Comparison of ENCODE assay signal across 1 cellular context in genomic region chr7:104985259-104985617, GRCh38.
TF ChIP-seq lines count a peak whose summit lies in the region.

No MANE protein-coding gene starts in this region.

TF ChIP-seq in HEK293, 187 proteins besides CTCF, POLR2A, EP300 and RAD21 (continued from another document and continues in another):
- TF ChIP-seq ZNF513 (tag by site-specific recombination; IDR thresholded peaks at IDR 0.05) (no peak), ZNF324 (tag by site-specific recombination; IDR thresholded peaks at IDR 0.05) (no peak), ZNF155 (tag by site-specific recombination; IDR thresholded peaks at IDR 0.05) (no peak), IKZF3 (tag by site-specific recombination; IDR thresholded peaks at IDR 0.05) (0 out of 2 replicates have a peak, but pooled peaks have one; percentile 44), ZNF785 (tag by site-specific recombination; IDR thresholded peaks at IDR 0.05) (no peak), ZFHX2 (tag by site-specific recombination; conservative IDR thresholded peaks at IDR 0.05) (peak; percentile 45), ZNF175 (tag by site-specific recombination; IDR thresholded peaks at IDR 0.05) (no peak), ZNF394 (tag by site-specific recombination; IDR thresholded peaks at IDR 0.05; ENCODE audit: borderline replicate concordance) (peak; percentile 67), ELK4 (IDR thresholded peaks at IDR 0.05; ENCODE audit: borderline replicate concordance, low read depth, low read length) (no peak), ZFP37 (tag by site-specific recombination; IDR thresholded peaks at IDR 0.05) (no peak), RBAK (tag by site-specific recombination; IDR thresholded peaks at IDR 0.05) (no peak), YY2 (tag by site-specific recombination; IDR thresholded peaks at IDR 0.05) (no peak), ZNF830 (tag by site-specific recombination; IDR thresholded peaks at IDR 0.05; ENCODE audit: low read depth) (no peak), FEZF1 (tag by site-specific recombination; IDR thresholded peaks at IDR 0.05) (peak; percentile 78), PRDM1 (tag by site-specific recombination; IDR thresholded peaks at IDR 0.05) (0 out of 2 replicates have a peak, but pooled peaks have one; percentile 4), ZNF843 (tag by site-specific recombination; IDR thresholded peaks at IDR 0.05) (peak; percentile 77; the same call in 1 of the 2 replicates), ZNF354C (tag by site-specific recombination; IDR thresholded peaks at IDR 0.05; ENCODE audit: borderline replicate concordance, low read depth) (no peak), ZNF449 (tag by site-specific recombination; IDR thresholded peaks at IDR 0.05) (peak; percentile 42; the same call in 1 of the 2 replicates), ZNF133 (tag by site-specific recombination; IDR thresholded peaks at IDR 0.05) (no peak), ZNF664 (tag by site-specific recombination; IDR thresholded peaks at IDR 0.05) (no peak), AEBP2 (tag by site-specific recombination; IDR thresholded peaks at IDR 0.05; ENCODE audit: borderline replicate concordance) (no peak), GLI4 (tag by site-specific recombination; IDR thresholded peaks at IDR 0.05) (no peak), REST (tag by site-specific recombination; IDR thresholded peaks at IDR 0.05) (no peak), PRDM2 (tag by site-specific recombination; IDR thresholded peaks at IDR 0.05; ENCODE audit: borderline replicate concordance) (no peak), INSM2 (tag by site-specific recombination; IDR thresholded peaks at IDR 0.05) (peak; percentile 69; the same call in 1 of the 2 replicates), ZNF76 (tag by site-specific recombination; IDR thresholded peaks at IDR 0.05; ENCODE audit: borderline replicate concordance, low read depth) (no peak), ZNF514 (tag by site-specific recombination; IDR thresholded peaks at IDR 0.05) (no peak), ZNF404 (tag by site-specific recombination; IDR thresholded peaks at IDR 0.05) (no peak), ZNF473 (tag by site-specific recombination; IDR thresholded peaks at IDR 0.05) (no peak), ZNF174 (tag by site-specific recombination; IDR thresholded peaks at IDR 0.05) (no peak), ZNF362 (tag by site-specific recombination; IDR thresholded peaks at IDR 0.05) (no peak), ZNF157 (tag by site-specific recombination; IDR thresholded peaks at IDR 0.05) (no peak), KLF10 (tag by site-specific recombination; IDR thresholded peaks at IDR 0.05) (peak; percentile 46; the same call in 1 of the 2 replicates), HOXA7 (CRISPR knock-in tag; IDR thresholded peaks at IDR 0.05; ENCODE audit: borderline replicate concordance) (no peak), ZBTB8A (tag by site-specific recombination; IDR thresholded peaks at IDR 0.05) (no peak), ZNF510 (tag by site-specific recombination; IDR thresholded peaks at IDR 0.05; ENCODE audit: insufficient replicate concordance) (no peak), SP7 (tag by site-specific recombination; IDR thresholded peaks at IDR 0.05) (peak; percentile 92), ZNF580 (tag by site-specific recombination; IDR thresholded peaks at IDR 0.05) (peak; percentile 37; the same call in 1 of the 2 replicates), SCRT2 (tag by site-specific recombination; IDR thresholded peaks at IDR 0.05) (0 out of 2 replicates have a peak, but pooled peaks have one; percentile 37), ZNF121 (tag by site-specific recombination; IDR thresholded peaks at IDR 0.05) (no peak), ZSCAN23 (tag by site-specific recombination; IDR thresholded peaks at IDR 0.05) (peak; percentile 50; the same call in 1 of the 2 replicates), KLF9 (tag by site-specific recombination; IDR thresholded peaks at IDR 0.05; ENCODE audit: low read depth) (no peak), ZNF24 (tag by site-specific recombination; IDR thresholded peaks at IDR 0.05) (0 out of 2 replicates have a peak, but pooled peaks have one; percentile 11), ZNF558 (tag by site-specific recombination; IDR thresholded peaks at IDR 0.05) (no peak), ZNF248 (tag by site-specific recombination; IDR thresholded peaks at IDR 0.05) (no peak), ZNF777 (tag by site-specific recombination; IDR thresholded peaks at IDR 0.05; ENCODE audit: borderline replicate concordance) (no peak), ZNF658 (tag by site-specific recombination; IDR thresholded peaks at IDR 0.05) (no peak), SCRT1 (tag by site-specific recombination; IDR thresholded peaks at IDR 0.05; ENCODE audit: borderline replicate concordance) (no peak), GLI2 (tag by site-specific recombination; IDR thresholded peaks at IDR 0.05; ENCODE audit: borderline replicate concordance, low read depth) (peak; percentile 74)
